ENCODE assay signal across 23 cellular contexts in the genomic region with DNA sequence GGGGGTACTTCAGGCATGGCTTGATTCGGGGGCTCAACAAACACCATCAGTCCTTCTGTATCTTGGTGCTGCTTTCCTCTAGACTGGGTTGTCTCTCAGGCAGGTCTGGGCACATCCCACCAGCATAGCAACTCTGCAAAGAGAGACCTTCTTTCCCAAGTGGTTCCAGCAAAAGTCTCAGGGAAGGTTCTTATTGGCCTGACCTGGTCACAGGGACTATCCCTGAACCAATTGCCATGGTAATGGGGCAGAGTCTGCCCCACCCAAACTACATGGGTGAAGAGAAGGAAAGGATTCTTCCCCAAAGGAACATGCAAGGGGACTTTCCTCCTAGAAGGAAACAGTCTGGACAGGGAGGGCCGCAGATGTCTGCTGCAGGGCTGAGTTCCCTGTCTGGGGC.
DNase-seq lines count a peak whose midpoint lies in the region; ATAC-seq, FAIRE-seq and TF ChIP-seq lines count a peak whose summit lies in the region.
"Had no signal": no experiment of that assay in that cellular context is flagged by ENCODE, and none has a peak within 500 bp of the region (broad histone marks: within the 10 kb centered on the region; RNA-seq: fewer than 3 reads in every experiment).

No MANE protein-coding gene starts in this region.

- intact Hi-C loops in IMR-90 (cut with micrococcal nuclease): no loop called here

- H3K18ac ChIP-seq in IMR-90 (ENCODE audit: low read depth, low read length): no peak overlapping the region

- H3K4me1 ChIP-seq in IMR-90 (ENCODE audit: control insufficient read depth, insufficient read depth, low read length) (peaks cover 23% of the 10 kb centered on the region), neural progenitor cell (peaks cover 20% of the 10 kb centered on the region)

- H3K4me3 ChIP-seq in IMR-90 (ENCODE audit: insufficient read depth, low read depth, low read length): no peak overlapping the region
- H3K4me3 ChIP-seq in bronchial epithelial cell (ENCODE audit: low read depth, low read length): no peak overlapping the region
- no peak overlapping the region for H3K4me3 ChIP-seq in neural progenitor cell
- H3K4me3 ChIP-seq: PC-9 had no signal

- 0 out of 2 replicates have a peak overlapping the region, but pooled peaks have one; percentile 15 for H2BK120ac ChIP-seq in IMR-90 (ENCODE audit: low read depth, low read length)

- no peak overlapping the region for H3K9ac ChIP-seq in IMR-90 (ENCODE audit: low read depth, low read length)
- no peak overlapping the region for H3K9ac ChIP-seq in neural progenitor cell

- POLR2A ChIA-PET in IMR-90 (lab: Charles Lee; ENCODE audit: unreplicated experiment): no interaction called here

- no peak overlapping the region for H2BK5ac ChIP-seq in IMR-90 (ENCODE audit: low read depth, low read length, poor library complexity, severe bottlenecking)

- TF ChIP-seq POLR2A in IMR-90 (IDR thresholded peaks at IDR 0.05; ENCODE audit: low read depth, low read length): no peak

- peaks cover 5% of the 10 kb centered on the region; the same call in 1 of the 2 replicates for H3K9me1 ChIP-seq in IMR-90 (ENCODE audit: insufficient read depth, low read length)

- DNase-seq in DMS 273 (lab: John Stamatoyannopoulos, UW; ENCODE audit: unreplicated experiment): peak; percentile 61
- DNase-seq in DMS 273 treated with DMSO at 0.1 percent for 48 hours (lab: John Stamatoyannopoulos, UW): no peak
- DNase-seq in IMR-90: no peak
- peak; percentile 23 for DNase-seq in bronchial epithelial cell (ENCODE audit: low read depth)
- no peak for DNase-seq in neural progenitor cell (ENCODE audit: low spot score)
- DNase-seq in DMS53 (lab: John Stamatoyannopoulos, UW): no peak
- no peak for DNase-seq in SKM-1 treated with dmso at 0.1 percent for 144 hours (lab: John Stamatoyannopoulos, UW; ENCODE audit: unreplicated experiment)
- DNase-seq: BE2C; CD8-positive, alpha-beta memory T cell; EL; H9; NCI-H1105 treated with DMSO at 0.1 percent for 48 hours; NCI-H1694 treated with DMSO at 0.1 percent for 48 hours; NCI-H2107; NCI-H446 treated with DMSO at 0.1 percent for 48 hours; NCI-H82; PC-9; T-helper 1 cell had no signal

- FAIRE-seq in bronchial epithelial cell (lab: Jason Lieb, UNC): no peak
- FAIRE-seq: D721Med, HTR-8/SVneo had no signal

- H3K9me3 Mint-ChIP-seq in neural progenitor cell: peaks cover 12% of the 10 kb centered on the region

- peak overlapping the region; percentile 21 for H2AK5ac ChIP-seq in IMR-90 (ENCODE audit: low read depth, low read length)

- H3K14ac ChIP-seq in IMR-90 (replicated peaks; ENCODE audit: low read depth, low read length): no peak overlapping the region

- no peak for TF ChIP-seq CTCF in IMR-90 (conservative IDR thresholded peaks at IDR 0.05; ENCODE audit: low read depth, low read length)
- TF ChIP-seq CTCF in bronchial epithelial cell (IDR thresholded peaks at IDR 0.05; ENCODE audit: insufficient read depth, low read length, severe bottlenecking): no peak
- TF ChIP-seq CTCF in neural progenitor cell (IDR thresholded peaks at IDR 0.05): no peak

- ATAC-seq in IMR-90 (ENCODE audit: low read depth): no peak
- no peak for ATAC-seq in SK-N-SH treated with all-trans-retinoic acid at 6 μM for 48 hours

- H2BK20ac ChIP-seq in IMR-90 (ENCODE audit: low read depth, low read length): no peak overlapping the region

- H3K23ac ChIP-seq in IMR-90 (ENCODE audit: low read depth, low read length): no peak overlapping the region

- H4K5ac ChIP-seq in IMR-90 (ENCODE audit: low read depth, low read length): no peak overlapping the region

- H3K36me3 ChIP-seq in IMR-90 (ENCODE audit: control insufficient read depth, insufficient read depth, low read length) (no peaks in the 10 kb centered on the region), bronchial epithelial cell (ENCODE audit: control insufficient read depth, insufficient read depth, low read length) (no peaks in the 10 kb centered on the region), neural progenitor cell (no peaks in the 10 kb centered on the region)
- H3K36me3 ChIP-seq: BE2C had no signal

- peaks cover 31% of the 10 kb centered on the region for H3K27me3 Mint-ChIP-seq in neural progenitor cell (ENCODE audit: insufficient read depth, low read depth)

- CTCF ChIA-PET in IMR-90 (lab: Yijun Ruan, JAX): no interaction called here

- in situ Hi-C loops in IMR-90 (cut with MboI; ENCODE audit: low sequenced_read_pairs): no loop called here

- no peak overlapping the region for H2AFZ ChIP-seq in IMR-90 (replicated peaks; ENCODE audit: low read length, poor library complexity)
- H2AFZ ChIP-seq in neural progenitor cell (replicated peaks): peak overlapping the region; percentile 26
- H2AFZ ChIP-seq: PC-9 had no signal

- no peak overlapping the region; the same call in 1 of the 2 replicates for H3K4ac ChIP-seq in IMR-90 (ENCODE audit: low read depth, low read length)

- dilution Hi-C loops in IMR-90 (cut with HindIII; ENCODE audit: low sequenced_read_pairs, unreplicated experiment): loop anchor here (10.0 kb wide), 1 partner anchor 45 kb away; no protein-coding TSS in a partner anchor

- H3K27ac ChIP-seq in IMR-90 (ENCODE audit: insufficient read depth, low read length): no peak overlapping the region
- no peak overlapping the region for H3K27ac ChIP-seq in neural progenitor cell
- H3K27ac ChIP-seq: 22Rv1, HL-60, PC-9 had no signal

- no peaks in the 10 kb centered on the region for H3K27me3 ChIP-seq in IMR-90 (ENCODE audit: control insufficient read depth, insufficient read depth, low read length)
- no peaks in the 10 kb centered on the region for H3K27me3 ChIP-seq in bronchial epithelial cell (ENCODE audit: control insufficient read depth, insufficient read depth, low read length)
- H3K27me3 ChIP-seq in neural progenitor cell: no peaks in the 10 kb centered on the region
- H3K27me3 ChIP-seq: BE2C had no signal

- no peak overlapping the region for H4K8ac ChIP-seq in IMR-90 (ENCODE audit: low read depth in 2 of 2, low read length in 2 of 2)

- no peaks in the 10 kb centered on the region for H3K36me3 Mint-ChIP-seq in neural progenitor cell
- H3K36me3 Mint-ChIP-seq: CD8-positive, alpha-beta memory T cell had no signal

- BruUV-seq in IMR-90 (replicated peaks; lab: Mats Ljungman, UMichigan): no TSS peak

- H2AK9ac ChIP-seq in IMR-90 (replicated peaks; ENCODE audit: low read depth, low read length, poor library complexity): no peak overlapping the region

- H4K20me1 ChIP-seq in IMR-90 (ENCODE audit: insufficient read depth, low read length) (no peaks in the 10 kb centered on the region), neural progenitor cell (ENCODE audit: low read depth) (no peaks in the 10 kb centered on the region)

- H3K27ac Mint-ChIP-seq in neural progenitor cell: peak overlapping the region; percentile 81
- H3K27ac Mint-ChIP-seq: H9 had no signal

- H2BK15ac ChIP-seq in IMR-90 (ENCODE audit: low read depth, low read length): no peak overlapping the region

- H3K79me2 ChIP-seq in neural progenitor cell (ENCODE audit: low read depth): no peaks in the 10 kb centered on the region

- H4K91ac ChIP-seq in IMR-90 (ENCODE audit: insufficient read depth, low read depth, low read length): no peak overlapping the region

- no peak for TF ChIP-seq RAD21 in IMR-90 (IDR thresholded peaks at IDR 0.05; ENCODE audit: low read length)

- H3K56ac ChIP-seq in IMR-90 (ENCODE audit: extremely low read depth, insufficient read depth, low read length): no peak overlapping the region

- peaks cover 16% of the 10 kb centered on the region for H3F3A ChIP-seq in neural progenitor cell (ENCODE audit: low read depth)

- H3K9me3 ChIP-seq in IMR-90 (ENCODE audit: control insufficient read depth, insufficient read depth, low read length) (peaks cover 12% of the 10 kb centered on the region), neural progenitor cell (ENCODE audit: low read depth) (no peaks in the 10 kb centered on the region)
- H3K9me3 ChIP-seq: BE2C had no signal

- WGBS in IMR-90 (ENCODE audit: extremely low coverage in 2 of 2, insufficient read length in 1 of 2), 2 experiments: no CpG with 5 or more reads among the region's 2 CpGs

- 0 out of 4 replicates have a peak, but pooled peaks cover 0 to 2% of the 10 kb centered on the region in 2 experiments for H3K79me1 ChIP-seq in IMR-90 (ENCODE audit: low read depth in 1 of 2, low read length in 2 of 2)

- H3K4me3 Mint-ChIP-seq in neural progenitor cell: no peak overlapping the region
- H3K4me3 Mint-ChIP-seq: CD8-positive, alpha-beta memory T cell; H9 had no signal

- H3K4me2 ChIP-seq in IMR-90 (ENCODE audit: low read depth, low read length) (no peak overlapping the region), neural progenitor cell (no peak overlapping the region)
- H3K4me2 ChIP-seq: PC-9 had no signal

- peaks cover 52% of the 10 kb centered on the region for H3K4me1 Mint-ChIP-seq in neural progenitor cell

TF ChIP-seq in IMR-90, 13 proteins besides CTCF, POLR2A, EP300 and RAD21 (continues in another document):
- TF ChIP-seq RFX5 (IDR thresholded peaks at IDR 0.05; ENCODE audit: low read depth, low read length) (no peak), SMC3 (IDR thresholded peaks at IDR 0.05; ENCODE audit: low read depth, low read length) (no peak), BHLHE40 (IDR thresholded peaks at IDR 0.05; ENCODE audit: low read depth, low read length) (no peak), RCOR1 (IDR thresholded peaks at IDR 0.05; ENCODE audit: insufficient replicate concordance, low read length) (no peak), CHD1 (IDR thresholded peaks at IDR 0.05; ENCODE audit: low read depth, low read length) (no peak)

TF ChIP-seq in SK-N-SH treated with all-trans-retinoic acid at 6 μM for 48 hours, 23 proteins besides CTCF, POLR2A, EP300 and RAD21 (continues in another document):
- TF ChIP-seq TSHZ2 (CRISPR knock-in tag; IDR thresholded peaks at IDR 0.05): no peak
- no peak for TF ChIP-seq ZC3H10 (CRISPR knock-in tag; IDR thresholded peaks at IDR 0.05)

Comparison
In these comparisons a context has a peak if more than half of its experiments do, and no peak if none do; other contexts are left out.
1. DNase-seq: peak in DMS 273 (single experiment) and bronchial epithelial cell (single experiment); none in DMS 273 treated with DMSO at 0.1 percent for 48 hours (single experiment), IMR-90 (single experiment), neural progenitor cell (single experiment), DMS53 (single experiment) and SKM-1 treated with dmso at 0.1 percent for 144 hours (single experiment).